20 cellular contexts compared by ENCODE assay signal in the genomic region with DNA sequence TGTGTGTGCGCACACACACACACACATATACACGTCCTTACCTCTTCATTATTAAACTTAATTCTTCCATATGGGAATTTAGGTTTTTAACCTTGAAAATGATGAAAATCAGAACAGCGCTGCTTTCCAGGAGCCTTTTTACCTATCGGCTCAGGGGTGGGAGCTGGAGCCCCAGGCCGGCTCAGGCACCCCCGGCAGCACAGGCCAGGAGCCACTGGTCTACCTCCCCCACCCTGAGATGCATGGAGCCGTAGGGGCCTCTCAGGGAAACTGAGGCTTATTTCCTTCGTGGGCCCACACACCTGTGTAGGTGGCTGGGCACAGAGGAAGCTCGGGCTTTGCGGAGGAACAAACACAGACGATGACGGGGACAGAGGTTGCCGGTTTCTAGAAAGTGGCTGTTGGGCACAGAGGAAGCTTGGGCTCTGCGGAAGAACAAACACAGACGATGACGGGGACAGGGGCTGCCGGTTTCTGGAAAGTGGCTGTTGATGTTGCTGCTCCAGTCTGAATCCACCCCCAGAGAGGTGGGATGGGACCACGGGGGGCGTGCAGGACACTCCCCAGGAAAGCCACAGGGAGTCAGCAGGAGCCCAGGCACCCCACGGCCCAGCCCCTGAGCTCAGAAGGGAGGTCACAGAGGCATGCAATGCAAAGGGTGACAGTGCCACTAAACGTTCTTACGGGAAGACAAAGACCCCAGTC.
DNase-seq lines count a peak whose midpoint lies in the region; ATAC-seq lines count a peak whose summit lies in the region.
"Had no signal": no experiment of that assay in that cellular context is flagged by ENCODE, and none has a peak within 500 bp of the region (broad histone marks: within the 10 kb centered on the region; RNA-seq: fewer than 3 reads in every experiment).

No MANE protein-coding gene starts in this region.

- no peak overlapping the region for H3K9ac ChIP-seq in neuronal stem cell (ENCODE audit: low read depth, low read length, poor library complexity)

- no peak overlapping the region for H3K23ac ChIP-seq in neuronal stem cell (ENCODE audit: low read depth, low read length, poor library complexity)

- H2AK5ac ChIP-seq in neuronal stem cell (ENCODE audit: low read depth, low read length) = peak overlapping the region; percentile 42

- no peak overlapping the region for H4K91ac ChIP-seq in neuronal stem cell (ENCODE audit: low read depth, low read length, poor library complexity)

- no peaks in the 10 kb centered on the region for H3K4me1 ChIP-seq in CD4-positive, CD25-positive, alpha-beta regulatory T cell (ENCODE audit: control insufficient read depth, insufficient read depth, low read length, poor library complexity, severe bottlenecking)
- H3K4me1 ChIP-seq in neuronal stem cell (ENCODE audit: control insufficient read depth in 2 of 2, insufficient read depth in 1 of 2, low read depth in 1 of 2, low read length in 2 of 2) = no peaks in the 10 kb centered on the region
- H3K4me1 ChIP-seq: vagina had no signal

- H3K27ac Mint-ChIP-seq in CD4-positive, CD25-positive, alpha-beta regulatory T cell = no peak overlapping the region
- no peak overlapping the region for H3K27ac Mint-ChIP-seq in activated naive CD8-positive, alpha-beta T cell treated with anti-CD3 and anti-CD28 coated beads, Interleukin-2, amount 50 U/mL, for 24 hours
- H3K27ac Mint-ChIP-seq: dendritic cell treated with granulocyte-macrophage colony-stimulating factor and Interleukin-4, amounts not matched to agents 40 ng/mL and 50 ng/mL, for 4 days; HFFc6; mesothelial cell of epicardium; nephron had no signal

- H3K36me3 Mint-ChIP-seq in CD4-positive, CD25-positive, alpha-beta regulatory T cell = no peaks in the 10 kb centered on the region
- no peaks in the 10 kb centered on the region for H3K36me3 Mint-ChIP-seq in activated naive CD8-positive, alpha-beta T cell treated with anti-CD3 and anti-CD28 coated beads, Interleukin-2, amount 50 U/mL, for 24 hours (ENCODE audit: low read depth)
- H3K36me3 Mint-ChIP-seq: mesothelial cell of epicardium had no signal

- no peaks in the 10 kb centered on the region for H3K79me1 ChIP-seq in neuronal stem cell (ENCODE audit: low read depth, low read length)

- no CpG with 5 or more reads among the region's 22 CpGs for WGBS in neuronal stem cell (ENCODE audit: extremely low coverage in 2 of 2, insufficient read length in 2 of 2, insufficient replicate concordance in 1 of 2), 2 donors

- no peak overlapping the region for H3K4ac ChIP-seq in neuronal stem cell (ENCODE audit: low read length)

- H3K4me1 Mint-ChIP-seq in CD4-positive, CD25-positive, alpha-beta regulatory T cell = peaks cover 0 to 7% (median 0%) of the 10 kb centered on the region in 4 donors
- peaks cover 8% of the 10 kb centered on the region for H3K4me1 Mint-ChIP-seq in activated naive CD8-positive, alpha-beta T cell treated with anti-CD3 and anti-CD28 coated beads, Interleukin-2, amount 50 U/mL, for 24 hours
- H3K4me1 Mint-ChIP-seq: mesothelial cell of epicardium, nephron had no signal

- no peak overlapping the region for H3K27ac ChIP-seq in CD4-positive, CD25-positive, alpha-beta regulatory T cell (ENCODE audit: insufficient read depth, low read length, poor library complexity, severe bottlenecking)
- H3K27ac ChIP-seq in neuronal stem cell (replicated peaks; ENCODE audit: low read length) = no peak overlapping the region
- H3K27ac ChIP-seq: RWPE1, vagina had no signal

- H4K8ac ChIP-seq in neuronal stem cell (ENCODE audit: low read depth, low read length) = no peak overlapping the region

- H3K27me3 Mint-ChIP-seq in CD4-positive, CD25-positive, alpha-beta regulatory T cell = peaks cover 52% of the 10 kb centered on the region
- H3K27me3 Mint-ChIP-seq in activated naive CD8-positive, alpha-beta T cell treated with anti-CD3 and anti-CD28 coated beads, Interleukin-2, amount 50 U/mL, for 24 hours = peaks cover 9% of the 10 kb centered on the region

- H3K9me3 Mint-ChIP-seq in CD4-positive, CD25-positive, alpha-beta regulatory T cell = peaks cover 0 to 1% (median 0%) of the 10 kb centered on the region in 7 donors
- no peaks in the 10 kb centered on the region for H3K9me3 Mint-ChIP-seq in activated naive CD8-positive, alpha-beta T cell treated with anti-CD3 and anti-CD28 coated beads, Interleukin-2, amount 50 U/mL, for 24 hours
- H3K9me3 Mint-ChIP-seq: dendritic cell treated with granulocyte-macrophage colony-stimulating factor and Interleukin-4, amounts not matched to agents 40 ng/mL and 50 ng/mL, for 4 days; mesothelial cell of epicardium; nephron had no signal

- no peak overlapping the region for H2BK5ac ChIP-seq in neuronal stem cell (ENCODE audit: low read length)

- H2BK120ac ChIP-seq in neuronal stem cell (ENCODE audit: low read depth, low read length) = no peak overlapping the region

- H3K27me3 ChIP-seq in CD4-positive, CD25-positive, alpha-beta regulatory T cell (ENCODE audit: control insufficient read depth, insufficient read depth, low read length) = peaks cover 6% of the 10 kb centered on the region
- H3K27me3 ChIP-seq in neuronal stem cell (ENCODE audit: control insufficient read depth in 3 of 3, insufficient read depth in 3 of 3, low read depth in 1 of 3, low read length in 3 of 3) = peaks cover 0 to 51% (median 0%) of the 10 kb centered on the region in 3 experiments
- H3K27me3 ChIP-seq: vagina had no signal

- H3K4me3 ChIP-seq in CD4-positive, CD25-positive, alpha-beta regulatory T cell (ENCODE audit: low read depth, low read length) = no peak overlapping the region
- H3K4me3 ChIP-seq in neuronal stem cell (ENCODE audit: low read length in 2 of 2) = no peak overlapping the region
- H3K4me3 ChIP-seq: vagina had no signal

- H3K36me3 ChIP-seq in CD4-positive, CD25-positive, alpha-beta regulatory T cell (ENCODE audit: control insufficient read depth, insufficient read depth, low read length) = no peaks in the 10 kb centered on the region
- no peaks in the 10 kb centered on the region for H3K36me3 ChIP-seq in neuronal stem cell (replicated peaks in 1 of 2; ENCODE audit: control insufficient read depth in 2 of 2, insufficient read depth in 2 of 2, low read length in 2 of 2)
- H3K36me3 ChIP-seq: vagina had no signal

- H3K18ac ChIP-seq in neuronal stem cell (ENCODE audit: low read length) = peak overlapping the region; percentile 82

- H2BK15ac ChIP-seq in neuronal stem cell (ENCODE audit: low read length) = no peak overlapping the region

- no peak overlapping the region for H3K4me2 ChIP-seq in neuronal stem cell (ENCODE audit: insufficient read depth, low read length, poor library complexity, severe bottlenecking)

- no peak overlapping the region for H2AFZ ChIP-seq in neuronal stem cell (ENCODE audit: low read length)

- DNase-seq in CD4-positive, CD25-positive, alpha-beta regulatory T cell = no peak
- DNase-seq in D341Med (ENCODE audit: low spot score) = peak; percentile 16
- no peak for DNase-seq in activated naive CD8-positive, alpha-beta T cell treated with anti-CD3 and anti-CD28 coated beads, Interleukin-2, amount 50 U/mL, for 24 hours
- no peak for DNase-seq in neuronal stem cell (ENCODE audit: low spot score)
- DNase-seq in AML-193 (lab: John Stamatoyannopoulos, UW) = no peak
- DNase-seq: aorta, COR-L47, HFFc6, NCI-H187 treated with DMSO at 0.1 percent for 48 hours, NCI-H2227 treated with DMSO at 0.1 percent for 48 hours, NCI-H748 treated with DMSO at 0.1 percent for 48 hours, SW 1271 had no signal

- no peak overlapping the region for H2BK12ac ChIP-seq in neuronal stem cell (ENCODE audit: low read length)

- H3K4me3 Mint-ChIP-seq in CD4-positive, CD25-positive, alpha-beta regulatory T cell = no peak overlapping the region
- peak overlapping the region; percentile 3 for H3K4me3 Mint-ChIP-seq in activated naive CD8-positive, alpha-beta T cell treated with anti-CD3 and anti-CD28 coated beads, Interleukin-2, amount 50 U/mL, for 24 hours
- H3K4me3 Mint-ChIP-seq: dendritic cell treated with granulocyte-macrophage colony-stimulating factor and Interleukin-4, amounts not matched to agents 40 ng/mL and 50 ng/mL, for 4 days; HFFc6; mesothelial cell of epicardium; nephron had no signal

- H3K9me3 ChIP-seq in CD4-positive, CD25-positive, alpha-beta regulatory T cell (ENCODE audit: control insufficient read depth in 2 of 2, low read length in 2 of 2) = no peaks in the 10 kb centered on the region
- no peaks in the 10 kb centered on the region for H3K9me3 ChIP-seq in neuronal stem cell (replicated peaks in 1 of 2; ENCODE audit: control insufficient read depth in 2 of 2, insufficient read depth in 1 of 2, low read depth in 1 of 2, low read length in 2 of 2)
- H3K9me3 ChIP-seq: vagina had no signal

- ATAC-seq in CD4-positive, CD25-positive, alpha-beta regulatory T cell (ENCODE audit: low read depth in 2 of 2) = peak; percentile 45 to 46
- no peak for ATAC-seq in activated naive CD8-positive, alpha-beta T cell treated with anti-CD3 and anti-CD28 coated beads, Interleukin-2, amount 50 U/mL, for 24 hours
- no peak for ATAC-seq in HG03521 (IDR thresholded peaks at IDR 0.05; ENCODE audit: unreplicated experiment)
- ATAC-seq in esophagus mucosa = no peak
- ATAC-seq: sciatic nerve had no signal

- H3K14ac ChIP-seq in neuronal stem cell (ENCODE audit: low read length) = peak overlapping the region; percentile 92

Comparison
In these comparisons a context has a peak if more than half of its experiments do, and no peak if none do; other contexts are left out.
1. ATAC-seq: peak in CD4-positive, CD25-positive, alpha-beta regulatory T cell (2 of 2); none in activated naive CD8-positive, alpha-beta T cell treated with anti-CD3 and anti-CD28 coated beads, Interleukin-2, amount 50 U/mL, for 24 hours (single experiment), HG03521 (single experiment) and esophagus mucosa (single experiment).